Comparison of ENCODE assay signal across 7 cellular contexts in the genomic region with DNA sequence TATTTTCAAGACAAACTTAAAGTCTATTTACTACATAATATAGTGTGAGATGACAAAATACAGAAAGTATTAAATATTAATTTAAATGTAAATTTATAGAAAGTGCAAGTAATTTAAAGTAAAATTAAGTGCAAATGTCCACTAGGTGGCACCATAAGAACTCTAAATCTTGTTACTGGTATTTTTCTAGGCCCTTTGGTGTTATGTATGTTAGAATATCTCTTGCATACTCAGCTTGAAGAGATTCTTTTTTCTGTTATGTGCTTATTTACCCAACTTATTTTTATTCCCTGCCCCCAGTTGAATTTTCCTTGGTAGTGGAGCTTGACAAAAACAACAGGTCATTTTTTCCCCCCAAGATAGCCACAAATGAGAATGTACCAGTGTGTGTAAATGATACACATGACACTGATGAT.
DNase-seq lines count a peak whose midpoint lies in the region; ATAC-seq, FAIRE-seq and TF ChIP-seq lines count a peak whose summit lies in the region.

No MANE protein-coding gene starts in this region.

- no peak for ATAC-seq in GM19452 (IDR thresholded peaks at IDR 0.05; ENCODE audit: unreplicated experiment)

- peak; percentile 36 for TF ChIP-seq CTCF in GM12864 (IDR thresholded peaks at IDR 0.05; ENCODE audit: low read depth, low read length, missing control alignments)
- TF ChIP-seq CTCF in VCaP (conservative IDR thresholded peaks at IDR 0.05), result peak; percentile 66

- H3K27ac ChIP-seq in VCaP, result no peak overlapping the region

- H3K4me3 ChIP-seq in GM12864 (ENCODE audit: low read depth, low read length), result no peak overlapping the region

- peak; percentile 16 for DNase-seq in GM12864 (ENCODE audit: low read depth)
- DNase-seq in NCI-H1436 treated with DMSO at 0.1 percent for 48 hours (lab: John Stamatoyannopoulos, UW), result peak; percentile 33
- no peak for DNase-seq in NCI-H226
- no peak for DNase-seq in stimulated activated naive CD4-positive, alpha-beta T cell treated with Interleukin-2 at 50 U/mL for 16 hours (lab: John Stamatoyannopoulos, UW)

- peak; percentile 95 for FAIRE-seq in islet of Langerhans (lab: Jason Lieb, UNC)

Comparison
In these comparisons a context has a peak if more than half of its experiments do, and no peak if none do; other contexts are left out.
1. DNase-seq: peak in GM12864 (single experiment) and NCI-H1436 treated with DMSO at 0.1 percent for 48 hours (single experiment); none in NCI-H226 (single experiment) and stimulated activated naive CD4-positive, alpha-beta T cell treated with Interleukin-2 at 50 U/mL for 16 hours (single experiment).